8 cellular contexts compared by ENCODE assay signal in the genomic region with DNA sequence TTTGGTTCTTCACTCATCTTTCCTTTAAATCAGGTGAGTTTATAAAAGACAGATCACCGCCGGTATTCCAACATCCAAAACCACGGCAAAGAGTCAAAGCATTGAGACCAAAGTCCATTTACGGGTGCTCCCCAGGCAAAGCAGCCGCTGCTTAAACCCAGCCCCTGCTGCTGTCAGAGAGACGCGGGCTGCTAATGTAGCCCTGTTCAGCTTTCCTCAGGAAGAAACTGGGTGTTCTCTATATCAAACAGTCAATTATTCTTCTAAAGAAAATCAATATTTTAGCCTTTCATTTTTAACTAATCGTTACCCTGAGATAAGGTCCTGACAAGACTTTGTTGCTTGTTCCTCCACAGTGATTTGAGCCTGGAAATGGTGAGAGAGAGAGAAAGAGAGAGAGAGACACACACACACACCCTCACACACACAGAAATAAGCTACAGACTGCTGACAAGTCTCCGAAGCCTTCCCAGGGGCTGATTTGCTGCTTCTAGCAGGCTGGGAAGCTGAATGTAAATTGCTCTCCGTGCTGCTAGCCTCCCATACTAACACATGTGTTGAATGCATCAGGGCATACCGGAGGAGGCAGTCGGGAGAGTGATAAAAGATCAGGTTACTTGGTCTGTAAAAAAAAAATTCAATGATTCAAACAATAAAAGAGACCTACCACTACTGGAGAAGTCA.
DNase-seq lines count a peak whose midpoint lies in the region; TF ChIP-seq lines count a peak whose summit lies in the region.

No MANE protein-coding gene starts in this region.

- peak; percentile 7 for DNase-seq in GM04504 (ENCODE audit: low read depth)
- peak; percentile 46 for DNase-seq in NCI-H1092 (lab: John Stamatoyannopoulos, UW)
- peak; percentile 62 to 64 for DNase-seq in activated T-cell treated with anti-CD3 and anti-CD28 coated beads, Interleukin-2, amount 50 U/mL, for 48 hours
- peak; percentile 67 to 82 for DNase-seq in foreskin fibroblast
- DNase-seq in tibial nerve (ENCODE audit: low spot score in 2 of 2) = peak in 1 of 2 donors; percentile 19
- DNase-seq in SHP77 treated with DMSO at 0.1 percent for 48 hours (lab: John Stamatoyannopoulos, UW) = no peak
- no peak for DNase-seq in erythroblast (lab: John Stamatoyannopoulos, UW)

- H3F3A ChIP-seq in neural cell (ENCODE audit: insufficient read depth, low read length, poor library complexity, severe bottlenecking) = peaks cover 6% of the 10 kb centered on the region

- TF ChIP-seq EP300 in neural cell (conservative IDR thresholded peaks at IDR 0.05; ENCODE audit: poor library complexity, severe bottlenecking) (peak; percentile 70), tibial nerve (IDR thresholded peaks at IDR 0.05) (peak in 1 of 2 donors; percentile 62)

- no peak for TF ChIP-seq POLR2A in tibial nerve (IDR thresholded peaks at IDR 0.05)
- no peak for TF ChIP-seq POLR2A in erythroblast (IDR thresholded peaks at IDR 0.05; ENCODE audit: low read length)

- H2AFZ ChIP-seq in neural cell (ENCODE audit: low read depth, low read length) = peak overlapping the region; percentile 34

- 2 to 5% methylated on average over 12 of the region's 12 CpGs for WGBS in tibial nerve, 2 donors

- H3K4me2 ChIP-seq in neural cell (ENCODE audit: low read length) = peak overlapping the region; percentile 84

- H3K9ac ChIP-seq in neural cell (ENCODE audit: low read length) = peak overlapping the region; percentile 92

- TF ChIP-seq CTCF in foreskin fibroblast (IDR thresholded peaks at IDR 0.05; ENCODE audit: low read depth, low read length) (no peak), neural cell (IDR thresholded peaks at IDR 0.05; ENCODE audit: poor library complexity, severe bottlenecking) (peak; percentile 46), tibial nerve (IDR thresholded peaks at IDR 0.05) (no peak)

- no peaks in the 10 kb centered on the region for H3K9me2 ChIP-seq in neural cell (ENCODE audit: insufficient read depth, low read length)

- H3K9me3 ChIP-seq in neural cell (ENCODE audit: low read length) = no peaks in the 10 kb centered on the region
- H3K9me3 ChIP-seq in tibial nerve = peaks cover 0 to under 1% (median 0%) of the 10 kb centered on the region in 4 donors

- H3K27me3 ChIP-seq in neural cell (ENCODE audit: insufficient read depth, low read depth, low read length) (no peaks in the 10 kb centered on the region), tibial nerve (no peaks in the 10 kb centered on the region)

- peak overlapping the region; percentile 18 to 55 for H3K4me3 ChIP-seq in foreskin fibroblast (ENCODE audit: low read depth in 1 of 2, low read length in 2 of 2)
- H3K4me3 ChIP-seq in neural cell (ENCODE audit: low read length) = peak overlapping the region; percentile 82
- H3K4me3 ChIP-seq in tibial nerve = peak overlapping the region; percentile 13 to 52 (median 36)

- H3K4me1 ChIP-seq in tibial nerve = peaks cover 0 to 30% (median 3%) of the 10 kb centered on the region in 4 donors

- H3K27ac ChIP-seq in neural cell (ENCODE audit: low read length) = peak overlapping the region; percentile 99
- H3K27ac ChIP-seq in tibial nerve = peak overlapping the region; percentile 9 to 86 (median 74)

- peak; percentile 62 for TF ChIP-seq RAD21 in neural cell (conservative IDR thresholded peaks at IDR 0.05)

- H4K20me1 ChIP-seq in neural cell (ENCODE audit: insufficient read depth) = no peaks in the 10 kb centered on the region

- H3K36me3 ChIP-seq in neural cell (ENCODE audit: insufficient read depth, low read length) = no peaks in the 10 kb centered on the region
- no peaks in the 10 kb centered on the region for H3K36me3 ChIP-seq in tibial nerve

- peaks cover 47% of the 10 kb centered on the region for H3K79me2 ChIP-seq in neural cell (replicated peaks; ENCODE audit: insufficient read depth, low read length)

TF ChIP-seq in neural cell, 6 proteins besides CTCF, POLR2A, EP300 and RAD21:
- TF ChIP-seq POLR2AphosphoS5 (IDR thresholded peaks at IDR 0.05) (peak; percentile 96), MXI1 (conservative IDR thresholded peaks at IDR 0.05; ENCODE audit: poor library complexity, severe bottlenecking) (peak; percentile 85), SMC3 (conservative IDR thresholded peaks at IDR 0.05; ENCODE audit: poor library complexity) (peak; percentile 71), EZH2 (IDR thresholded peaks at IDR 0.05; ENCODE audit: borderline replicate concordance, insufficient read depth, low read length, poor library complexity, severe bottlenecking) (no peak), TAF1 (IDR thresholded peaks at IDR 0.05; ENCODE audit: low read depth) (peak; percentile 96)
- TF ChIP-seq, protein P1, sequence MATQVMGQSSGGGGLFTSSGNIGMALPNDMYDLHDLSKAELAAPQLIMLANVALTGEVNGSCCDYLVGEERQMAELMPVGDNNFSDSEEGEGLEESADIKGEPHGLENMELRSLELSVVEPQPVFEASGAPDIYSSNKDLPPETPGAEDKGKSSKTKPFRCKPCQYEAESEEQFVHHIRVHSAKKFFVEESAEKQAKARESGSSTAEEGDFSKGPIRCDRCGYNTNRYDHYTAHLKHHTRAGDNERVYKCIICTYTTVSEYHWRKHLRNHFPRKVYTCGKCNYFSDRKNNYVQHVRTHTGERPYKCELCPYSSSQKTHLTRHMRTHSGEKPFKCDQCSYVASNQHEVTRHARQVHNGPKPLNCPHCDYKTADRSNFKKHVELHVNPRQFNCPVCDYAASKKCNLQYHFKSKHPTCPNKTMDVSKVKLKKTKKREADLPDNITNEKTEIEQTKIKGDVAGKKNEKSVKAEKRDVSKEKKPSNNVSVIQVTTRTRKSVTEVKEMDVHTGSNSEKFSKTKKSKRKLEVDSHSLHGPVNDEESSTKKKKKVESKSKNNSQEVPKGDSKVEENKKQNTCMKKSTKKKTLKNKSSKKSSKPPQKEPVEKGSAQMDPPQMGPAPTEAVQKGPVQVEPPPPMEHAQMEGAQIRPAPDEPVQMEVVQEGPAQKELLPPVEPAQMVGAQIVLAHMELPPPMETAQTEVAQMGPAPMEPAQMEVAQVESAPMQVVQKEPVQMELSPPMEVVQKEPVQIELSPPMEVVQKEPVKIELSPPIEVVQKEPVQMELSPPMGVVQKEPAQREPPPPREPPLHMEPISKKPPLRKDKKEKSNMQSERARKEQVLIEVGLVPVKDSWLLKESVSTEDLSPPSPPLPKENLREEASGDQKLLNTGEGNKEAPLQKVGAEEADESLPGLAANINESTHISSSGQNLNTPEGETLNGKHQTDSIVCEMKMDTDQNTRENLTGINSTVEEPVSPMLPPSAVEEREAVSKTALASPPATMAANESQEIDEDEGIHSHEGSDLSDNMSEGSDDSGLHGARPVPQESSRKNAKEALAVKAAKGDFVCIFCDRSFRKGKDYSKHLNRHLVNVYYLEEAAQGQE (IDR thresholded peaks at IDR 0.05; ENCODE audit: borderline replicate concordance) = peak; percentile 95

Comparison
In these comparisons a context has a peak if more than half of its experiments do, and no peak if none do; other contexts are left out.
1. DNase-seq: peak in GM04504 (single experiment), NCI-H1092 (single experiment), activated T-cell treated with anti-CD3 and anti-CD28 coated beads, Interleukin-2, amount 50 U/mL, for 48 hours (2 of 2) and foreskin fibroblast (2 of 2); none in SHP77 treated with DMSO at 0.1 percent for 48 hours (single experiment) and erythroblast (0 of 2).
2. Peak in every context shown above with its lines, with median percentiles within 50 percentile points of each other: H3K4me3 ChIP-seq.